Comparison of ENCODE assay signal across 13 cellular contexts in genomic region chr3:156552973-156553372, GRCh38. TPM values are rescaled to one million over a fixed set of nuclear protein-coding genes. Genes with fewer than 3 reads are reported as not detected.
DNase-seq lines count a peak whose midpoint lies in the region; ATAC-seq and TF ChIP-seq lines count a peak whose summit lies in the region.
"Had no signal": no experiment of that assay in that cellular context is flagged by ENCODE, and none has a peak within 500 bp of the region (broad histone marks: within the 10 kb centered on the region; RNA-seq: fewer than 3 reads in every experiment).

No MANE protein-coding gene starts in this region.

- ATAC-seq in activated T-cell treated with anti-CD3 and anti-CD28 coated beads, Interleukin-2, amount 50 U/mL, for 72 hours (replicated peaks in 1 of 2): no peak
- no peak for ATAC-seq in GM18517 (IDR thresholded peaks at IDR 0.05; ENCODE audit: unreplicated experiment)
- ATAC-seq: left colon had no signal

- H3K9ac ChIP-seq in SU-DHL-6 (ENCODE audit: low read length) (no peak overlapping the region), fibroblast of lung (ENCODE audit: insufficient read depth, low read length) (no peak overlapping the region), skeletal muscle satellite cell (ENCODE audit: low read depth, low read length) (peak overlapping the region; percentile 98)

- no peaks in the 10 kb centered on the region for H3K27me3 Mint-ChIP-seq in activated T-cell treated with anti-CD3 and anti-CD28 coated beads, Interleukin-2, amount 50 U/mL, for 72 hours (ENCODE audit: low read depth)

- H3K36me3 ChIP-seq in SU-DHL-6 (ENCODE audit: low read length): peaks cover 29% of the 10 kb centered on the region
- peaks cover 5% of the 10 kb centered on the region for H3K36me3 ChIP-seq in fibroblast of lung (ENCODE audit: control insufficient read depth, insufficient read depth, low read length)
- peaks cover 54% of the 10 kb centered on the region for H3K36me3 ChIP-seq in skeletal muscle satellite cell (ENCODE audit: insufficient read depth, low read length)

- TF ChIP-seq CTCF in SU-DHL-6 (IDR thresholded peaks at IDR 0.05; ENCODE audit: insufficient read depth, low read length, poor library complexity, severe bottlenecking) (no peak), fibroblast of lung (conservative IDR thresholded peaks at IDR 0.05 in 1 of 2, IDR thresholded peaks at IDR 0.05 in 1 of 2; ENCODE audit: low read depth in 1 of 2, low read length in 2 of 2) (no peak)

- peaks cover 57% of the 10 kb centered on the region for H3K4me1 Mint-ChIP-seq in activated T-cell treated with anti-CD3 and anti-CD28 coated beads, Interleukin-2, amount 50 U/mL, for 72 hours (ENCODE audit: low read depth)

- H3K4me2 ChIP-seq in SU-DHL-6 (ENCODE audit: low read depth, low read length, poor library complexity, severe bottlenecking) (peak overlapping the region; percentile 94), fibroblast of lung (ENCODE audit: extremely low read depth, insufficient read depth, low read length) (peak overlapping the region; percentile 95), skeletal muscle satellite cell (ENCODE audit: low read length) (peak overlapping the region; percentile 86)

- H3K9me3 ChIP-seq in SU-DHL-6 (ENCODE audit: insufficient read depth, low read length) (no peaks in the 10 kb centered on the region), fibroblast of lung (ENCODE audit: control insufficient read depth, insufficient read depth, low read depth, low read length) (no peaks in the 10 kb centered on the region), skeletal muscle satellite cell (replicated peaks; ENCODE audit: low read length) (no peaks in the 10 kb centered on the region)
- H3K9me3 ChIP-seq: ascending aorta had no signal

- H3K27ac ChIP-seq in SU-DHL-6 (ENCODE audit: low read depth, low read length) (no peak overlapping the region), fibroblast of lung (ENCODE audit: insufficient read depth, low read length) (peak overlapping the region; percentile 88), substantia nigra (ENCODE audit: low read depth, low read length, poor library complexity, severe bottlenecking) (no peak overlapping the region)
- H3K27ac ChIP-seq: ascending aorta had no signal

- H3K79me2 ChIP-seq in SU-DHL-6 (ENCODE audit: insufficient read depth, low read length) (peaks cover 60% of the 10 kb centered on the region), fibroblast of lung (ENCODE audit: control insufficient read depth, insufficient read depth, low read length) (peaks cover 69% of the 10 kb centered on the region)

- H3K27me3 ChIP-seq in SU-DHL-6 (ENCODE audit: low read length) (no peaks in the 10 kb centered on the region), fibroblast of lung (ENCODE audit: control insufficient read depth, insufficient read depth, low read length) (no peaks in the 10 kb centered on the region), skeletal muscle satellite cell (ENCODE audit: control insufficient read depth, insufficient read depth, low read length) (no peaks in the 10 kb centered on the region)
- H3K27me3 ChIP-seq: ascending aorta had no signal

- no peak for DNase-seq in activated T-cell treated with anti-CD3 and anti-CD28 coated beads, Interleukin-2, amount 50 U/mL, for 72 hours
- DNase-seq in activated T-cell treated with anti-CD3 and anti-CD28 coated beads, Interleukin-2, amount 50 U/mL, for 48 hours: no peak
- DNase-seq in fibroblast of lung (ENCODE audit: low read depth in 2 of 2) (no peak), substantia nigra (lab: John Stamatoyannopoulos, UW) (no peak), NCI-H748 treated with DMSO at 0.1 percent for 48 hours (lab: John Stamatoyannopoulos, UW) (no peak)
- DNase-seq: COR-L47; left colon; NCI-H1417 treated with DMSO at 0.1 percent for 48 hours; stimulated activated CD4-positive, alpha-beta T cell treated with anti-CD3 and anti-CD28 coated beads, Interleukin-4, amount 100 ng/mL, for 1 hour had no signal

- H4K20me1 ChIP-seq in SU-DHL-6 (ENCODE audit: low read depth, low read length) (no peaks in the 10 kb centered on the region; the same call in 1 of the 2 replicates), fibroblast of lung (ENCODE audit: control insufficient read depth, extremely low read depth, insufficient read depth, low read length) (no peaks in the 10 kb centered on the region)

- H3K4me1 ChIP-seq in fibroblast of lung (ENCODE audit: control insufficient read depth, extremely low read depth, insufficient read depth, low read length) (peaks cover 8% of the 10 kb centered on the region), skeletal muscle satellite cell (ENCODE audit: control insufficient read depth, insufficient read depth, low read length) (peaks cover 50% of the 10 kb centered on the region)

- H3K27ac Mint-ChIP-seq in activated T-cell treated with anti-CD3 and anti-CD28 coated beads, Interleukin-2, amount 50 U/mL, for 72 hours: peak overlapping the region; percentile 28

- H3K4me3 ChIP-seq in SU-DHL-6 (ENCODE audit: insufficient read depth, low read length, poor library complexity, severe bottlenecking): no peak overlapping the region
- H3K4me3 ChIP-seq in fibroblast of lung (replicated peaks in 1 of 4; ENCODE audit: control extremely low read depth in 1 of 4, insufficient read depth in 1 of 4, low read depth in 3 of 4, low read length in 4 of 4): peak overlapping the region; percentile 81 to 98 (median 84)
- peak overlapping the region; percentile 96 for H3K4me3 ChIP-seq in skeletal muscle satellite cell (ENCODE audit: low read length)

- H3K4me3 Mint-ChIP-seq in activated T-cell treated with anti-CD3 and anti-CD28 coated beads, Interleukin-2, amount 50 U/mL, for 72 hours: peak overlapping the region; percentile 96 to 98

- no peaks in the 10 kb centered on the region for H3F3A ChIP-seq in SU-DHL-6 (ENCODE audit: insufficient read depth)

- no peaks in the 10 kb centered on the region for H3K9me3 Mint-ChIP-seq in activated T-cell treated with anti-CD3 and anti-CD28 coated beads, Interleukin-2, amount 50 U/mL, for 72 hours

- no peaks in the 10 kb centered on the region for H3K9me2 ChIP-seq in SU-DHL-6 (replicated peaks; ENCODE audit: insufficient read depth, low read length)

- no peak overlapping the region for H2AFZ ChIP-seq in SU-DHL-6 (ENCODE audit: low read depth, low read length, severe bottlenecking)
- no peak overlapping the region for H2AFZ ChIP-seq in fibroblast of lung (ENCODE audit: low read length)

- peaks cover 6 to 36% of the 10 kb centered on the region in 2 donors for H3K36me3 Mint-ChIP-seq in activated T-cell treated with anti-CD3 and anti-CD28 coated beads, Interleukin-2, amount 50 U/mL, for 72 hours (ENCODE audit: insufficient read depth in 2 of 2)

RNA-seq across cellular contexts. Expression of gene SSR3, which starts 1.9 kb away (rescaled TPM):
- total RNA-seq in activated T-cell treated with anti-CD3 and anti-CD28 coated beads, Interleukin-2, amount 50 U/mL, for 72 hours: 100 to 1,000 TPM; 189 to 204 TPM
- 125 and 159 TPM in 2 replicates for total RNA-seq in fibroblast of lung
- polyA plus RNA-seq in fibroblast of lung: 345 and 355 TPM in 2 replicates
- 284 and 304 TPM in 2 replicates for polyA plus RNA-seq in fibroblast of lung (2012)
- 437 and 599 TPM in 2 replicates for polyA minus RNA-seq in fibroblast of lung (ENCODE audit: low replicate concordance)
- 468 and 552 TPM in 2 replicates for total RNA-seq in skeletal muscle satellite cell (2012; rRNA removed)
